In genomic region chr11:100739636-100740035, GRCh38 we compare ENCODE assay signal across 8 cellular contexts. TPM values are rescaled to one million over a fixed set of nuclear protein-coding genes. Genes with fewer than 3 reads are reported as not detected.
A peak's percentile ranks its signal among the peaks of the same experiment; 100 is the strongest.
DNase-seq lines count a peak whose midpoint lies in the region; ATAC-seq and TF ChIP-seq lines count a peak whose summit lies in the region.

No MANE protein-coding gene starts in this region.

- H3K4me1 ChIP-seq in mucosa of descending colon (ENCODE audit: low read depth) = peaks cover 5% of the 10 kb centered on the region

- H3K27me3 Mint-ChIP-seq in brain = no peaks in the 10 kb centered on the region
- no peaks in the 10 kb centered on the region for H3K27me3 Mint-ChIP-seq in activated CD4-positive, alpha-beta memory T cell treated with anti-CD3 and anti-CD28 coated beads for 36 hours

- intact Hi-C loops in activated CD4-positive, alpha-beta memory T cell treated with anti-CD3 and anti-CD28 coated beads for 36 hours (cut with micrococcal nuclease) = no loop called here
- intact Hi-C loops in mucosa of descending colon (cut with DNase I, micrococcal nuclease) = no loop called here

- H3K4me3 ChIP-seq in mucosa of descending colon = no peak overlapping the region

- H3K36me3 Mint-ChIP-seq in brain = peaks cover 12% of the 10 kb centered on the region
- no peaks in the 10 kb centered on the region for H3K36me3 Mint-ChIP-seq in activated CD4-positive, alpha-beta memory T cell treated with anti-CD3 and anti-CD28 coated beads for 36 hours

- DNase-seq in HK-2 (ENCODE audit: unreplicated experiment) (peak; percentile 54), kidney tubule cell (ENCODE audit: low spot score) (peak; percentile 85), stromal cell of bone marrow (ENCODE audit: low read depth) (peak; percentile 26), NCI-H2227 (lab: John Stamatoyannopoulos, UW; ENCODE audit: unreplicated experiment) (no peak), mucosa of descending colon (no peak)
- no peak for DNase-seq in activated CD4-positive, alpha-beta memory T cell treated with anti-CD3 and anti-CD28 coated beads for 36 hours

- H3K4me1 Mint-ChIP-seq in brain = peaks cover 51% of the 10 kb centered on the region
- no peaks in the 10 kb centered on the region for H3K4me1 Mint-ChIP-seq in activated CD4-positive, alpha-beta memory T cell treated with anti-CD3 and anti-CD28 coated beads for 36 hours (ENCODE audit: low read depth)

- peaks cover 0 to 11% (median 2%) of the 10 kb centered on the region in 5 experiments for H3K9me3 Mint-ChIP-seq in brain
- H3K9me3 Mint-ChIP-seq in activated CD4-positive, alpha-beta memory T cell treated with anti-CD3 and anti-CD28 coated beads for 36 hours = no peaks in the 10 kb centered on the region

- H3K36me3 ChIP-seq in mucosa of descending colon (ENCODE audit: low read depth) = no peaks in the 10 kb centered on the region

- CTCF ChIA-PET in activated CD4-positive, alpha-beta memory T cell treated with anti-CD3 and anti-CD28 coated beads for 36 hours (lab: Charles Lee) = no interaction called here

- H3K4me3 Mint-ChIP-seq in brain = peak overlapping the region in 4 of 5 experiments; percentile 29 to 69 (median 54)
- H3K4me3 Mint-ChIP-seq in activated CD4-positive, alpha-beta memory T cell treated with anti-CD3 and anti-CD28 coated beads for 36 hours = no peak overlapping the region

- TF ChIP-seq CTCF in brain (conservative IDR thresholded peaks at IDR 0.05) (no peak), mucosa of descending colon (IDR thresholded peaks at IDR 0.05) (no peak)

- TF ChIP-seq POLR2A in GM18505 (IDR thresholded peaks at IDR 0.05; ENCODE audit: borderline replicate concordance, extremely low read depth, insufficient read depth, insufficient read length) = no peak

- POLR2A ChIA-PET in activated CD4-positive, alpha-beta memory T cell treated with anti-CD3 and anti-CD28 coated beads for 36 hours (lab: Charles Lee) = no interaction called here

- ATAC-seq in mucosa of descending colon (no peak), GM18505 (IDR thresholded peaks at IDR 0.05; ENCODE audit: unreplicated experiment) (no peak)

- peak overlapping the region in 3 of 5 experiments; percentile 37 to 92 (median 54) for H3K27ac Mint-ChIP-seq in brain
- H3K27ac Mint-ChIP-seq in activated CD4-positive, alpha-beta memory T cell treated with anti-CD3 and anti-CD28 coated beads for 36 hours = no peak overlapping the region

- no peaks in the 10 kb centered on the region for H3K9me3 ChIP-seq in mucosa of descending colon

RNA-seq across cellular contexts. Expression of gene ARHGAP42, which starts 52.5 kb away (rescaled TPM):
- 0.59 TPM for polyA plus RNA-seq in brain (ENCODE audit: insufficient read depth, low read depth, low replicate concordance)
- total RNA-seq in activated CD4-positive, alpha-beta memory T cell treated with anti-CD3 and anti-CD28 coated beads for 36 hours = not detected
- 10 to 100 TPM; 17.6 to 38.9 (median 18.8) TPM for total RNA-seq in mucosa of descending colon

Comparison
In these comparisons a context has a peak if more than half of its experiments do, and no peak if none do; other contexts are left out.
1. DNase-seq: peak in HK-2 (single experiment), kidney tubule cell (single experiment) and stromal cell of bone marrow (single experiment); none in NCI-H2227 (single experiment), activated CD4-positive, alpha-beta memory T cell treated with anti-CD3 and anti-CD28 coated beads for 36 hours (single experiment) and mucosa of descending colon (0 of 3).
2. RNA of gene ARHGAP42, which starts 52.5 kb away (total RNA-seq): 17.6 to 38.9 TPM in mucosa of descending colon; not detected in activated CD4-positive, alpha-beta memory T cell treated with anti-CD3 and anti-CD28 coated beads for 36 hours; every median in the first group is over 10 times any median in the second.